ENCODE assay signal across 31 cellular contexts in the genomic region with DNA sequence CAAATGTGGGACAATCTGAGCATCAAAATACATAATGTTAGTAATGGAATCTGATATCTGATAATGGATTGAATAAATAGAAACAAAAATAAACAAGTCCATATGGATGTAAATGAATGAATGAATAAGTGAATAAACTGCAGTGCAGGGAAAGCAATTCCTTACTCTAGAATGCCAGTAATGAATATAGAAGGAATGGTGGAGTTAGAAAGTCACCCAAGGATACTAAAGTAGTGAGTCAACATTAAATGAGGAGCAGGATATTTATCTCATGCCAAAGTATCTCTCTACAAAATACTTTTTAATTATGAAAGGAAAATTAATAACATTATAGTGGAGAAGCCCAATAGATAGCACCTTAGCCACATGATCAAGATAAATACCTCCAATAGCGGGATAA.
"Had no signal": no experiment of that assay in that cellular context is flagged by ENCODE, and none has a peak within 500 bp of the region (broad histone marks: within the 10 kb centered on the region; RNA-seq: fewer than 3 reads in every experiment).

No MANE protein-coding gene starts in this region.

- H3K4me1 Mint-ChIP-seq: activated CD4-positive, alpha-beta T cell treated with anti-CD3 and anti-CD28 coated beads, Interleukin-2, amount 10 ng/mL, durations not matched to agents 7 days and 5 days had no signal

- H3K27ac Mint-ChIP-seq: activated CD4-positive, alpha-beta T cell treated with anti-CD3 and anti-CD28 coated beads, Interleukin-2, amount 10 ng/mL, durations not matched to agents 7 days and 5 days; activated CD8-positive, alpha-beta T cell treated with anti-CD3 and anti-CD28 coated beads, Interleukin-2, amount 10 ng/mL, durations not matched to agents 7 days and 5 days; activated naive CD4-positive, alpha-beta T cell treated with anti-CD3 and anti-CD28 coated beads for 36 hours; activated naive CD4-positive, alpha-beta T cell treated with anti-CD3 and anti-CD28 coated beads, Interleukin-2, amount 50 U/mL, for 72 hours; activated T-cell treated with anti-CD3 and anti-CD28 coated beads, Interleukin-2, amount 50 U/mL, for 24 hours; brain had no signal

- DNase-seq: activated CD4-positive, alpha-beta T cell treated with anti-CD3 and anti-CD28 coated beads, Interleukin-2, amount 10 ng/mL, durations not matched to agents 7 days and 5 days; activated CD4-positive, alpha-beta T cell treated with anti-CD3 and anti-CD28 coated beads, Interleukin-2, amount 50 U/mL, for 48 hours; activated CD8-positive, alpha-beta T cell treated with anti-CD3 and anti-CD28 coated beads, Interleukin-2, amount 10 ng/mL, durations not matched to agents 7 days and 5 days; activated gamma-delta T cell treated with Interleukin-2 at 50 U/mL for 16 hours; activated naive CD4-positive, alpha-beta T cell treated with anti-CD3 and anti-CD28 coated beads for 36 hours; activated T-cell treated with anti-CD3 and anti-CD28 coated beads, Interleukin-2, amount 50 U/mL, for 24 hours; adrenal gland; caudate nucleus; cerebellar nuclear complex; Karpas-422; NCI-H1105 treated with DMSO at 0.1 percent for 48 hours; NCI-H1436; NCI-H1694; NCI-H1930; NCI-H2081 treated with DMSO at 0.1 percent for 48 hours; NCI-H226; NCI-H446 treated with DMSO at 0.1 percent for 48 hours; NCI-H524; NCI-H69; NK-92 treated with Interleukin-12 subunit alpha and Interleukin-12 subunit beta, amount 100 ng/mL, for 24 hours; PC-3; Peyer's patch; RPMI8226; SHP77 treated with DMSO at 0.1 percent for 48 hours; SW 1271; T-helper 1 cell; T-helper 2 cell; T-helper 9 cell; WERI-Rb-1 had no signal

- H3K9me3 Mint-ChIP-seq: activated naive CD4-positive, alpha-beta T cell treated with anti-CD3 and anti-CD28 coated beads for 36 hours; activated T-cell treated with anti-CD3 and anti-CD28 coated beads, Interleukin-2, amount 50 U/mL, for 24 hours; brain had no signal

- H3K27me3 Mint-ChIP-seq: activated CD4-positive, alpha-beta T cell treated with anti-CD3 and anti-CD28 coated beads, Interleukin-2, amount 10 ng/mL, durations not matched to agents 7 days and 5 days; activated T-cell treated with anti-CD3 and anti-CD28 coated beads, Interleukin-2, amount 50 U/mL, for 24 hours; brain had no signal

- H3K36me3 Mint-ChIP-seq: activated naive CD4-positive, alpha-beta T cell treated with anti-CD3 and anti-CD28 coated beads, Interleukin-2, amount 50 U/mL, for 72 hours; brain had no signal

- H3K4me3 Mint-ChIP-seq: activated CD4-positive, alpha-beta T cell treated with anti-CD3 and anti-CD28 coated beads, Interleukin-2, amount 10 ng/mL, durations not matched to agents 7 days and 5 days; activated CD8-positive, alpha-beta T cell treated with anti-CD3 and anti-CD28 coated beads, Interleukin-2, amount 10 ng/mL, durations not matched to agents 7 days and 5 days; activated naive CD4-positive, alpha-beta T cell treated with anti-CD3 and anti-CD28 coated beads for 36 hours; activated T-cell treated with anti-CD3 and anti-CD28 coated beads, Interleukin-2, amount 50 U/mL, for 24 hours; brain had no signal

- ATAC-seq: activated CD8-positive, alpha-beta T cell treated with anti-CD3 and anti-CD28 coated beads, Interleukin-2, amount 10 ng/mL, durations not matched to agents 7 days and 5 days; activated naive CD4-positive, alpha-beta T cell treated with anti-CD3 and anti-CD28 coated beads, Interleukin-2, amount 50 U/mL, for 72 hours; PC-3 had no signal
